ENCODE assay signal across 1 cellular context in the genomic region with DNA sequence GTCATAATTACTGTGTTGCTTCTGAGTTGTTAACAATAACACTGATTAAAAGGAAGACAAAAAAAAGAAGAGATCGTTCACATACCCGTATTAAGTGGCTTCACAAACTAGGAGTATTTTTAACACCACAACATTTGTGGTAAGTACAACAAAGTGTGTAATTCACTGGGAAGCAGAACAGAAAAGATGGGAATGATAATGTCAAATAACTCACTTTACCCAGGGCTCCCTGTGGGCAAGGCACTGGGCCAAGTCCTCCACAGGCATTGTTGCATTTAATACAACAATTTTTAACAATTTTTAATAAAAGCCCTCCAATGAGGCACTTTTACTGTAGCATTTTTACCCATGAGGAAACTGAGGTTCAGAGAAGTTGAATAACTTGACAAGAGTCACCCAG.
TF ChIP-seq lines count a peak whose summit lies in the region.

No MANE protein-coding gene starts in this region.

TF ChIP-seq in SK-N-SH treated with all-trans-retinoic acid at 6 μM for 48 hours, 23 proteins besides CTCF, POLR2A, EP300 and RAD21 (continued from another document):
- TF ChIP-seq, protein P1, sequence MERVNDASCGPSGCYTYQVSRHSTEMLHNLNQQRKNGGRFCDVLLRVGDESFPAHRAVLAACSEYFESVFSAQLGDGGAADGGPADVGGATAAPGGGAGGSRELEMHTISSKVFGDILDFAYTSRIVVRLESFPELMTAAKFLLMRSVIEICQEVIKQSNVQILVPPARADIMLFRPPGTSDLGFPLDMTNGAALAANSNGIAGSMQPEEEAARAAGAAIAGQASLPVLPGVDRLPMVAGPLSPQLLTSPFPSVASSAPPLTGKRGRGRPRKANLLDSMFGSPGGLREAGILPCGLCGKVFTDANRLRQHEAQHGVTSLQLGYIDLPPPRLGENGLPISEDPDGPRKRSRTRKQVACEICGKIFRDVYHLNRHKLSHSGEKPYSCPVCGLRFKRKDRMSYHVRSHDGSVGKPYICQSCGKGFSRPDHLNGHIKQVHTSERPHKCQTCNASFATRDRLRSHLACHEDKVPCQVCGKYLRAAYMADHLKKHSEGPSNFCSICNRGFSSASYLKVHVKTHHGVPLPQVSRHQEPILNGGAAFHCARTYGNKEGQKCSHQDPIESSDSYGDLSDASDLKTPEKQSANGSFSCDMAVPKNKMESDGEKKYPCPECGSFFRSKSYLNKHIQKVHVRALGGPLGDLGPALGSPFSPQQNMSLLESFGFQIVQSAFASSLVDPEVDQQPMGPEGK (CRISPR knock-in tag; IDR thresholded peaks at IDR 0.05; ENCODE audit: borderline replicate concordance), result no peak
- TF ChIP-seq, protein P2, sequence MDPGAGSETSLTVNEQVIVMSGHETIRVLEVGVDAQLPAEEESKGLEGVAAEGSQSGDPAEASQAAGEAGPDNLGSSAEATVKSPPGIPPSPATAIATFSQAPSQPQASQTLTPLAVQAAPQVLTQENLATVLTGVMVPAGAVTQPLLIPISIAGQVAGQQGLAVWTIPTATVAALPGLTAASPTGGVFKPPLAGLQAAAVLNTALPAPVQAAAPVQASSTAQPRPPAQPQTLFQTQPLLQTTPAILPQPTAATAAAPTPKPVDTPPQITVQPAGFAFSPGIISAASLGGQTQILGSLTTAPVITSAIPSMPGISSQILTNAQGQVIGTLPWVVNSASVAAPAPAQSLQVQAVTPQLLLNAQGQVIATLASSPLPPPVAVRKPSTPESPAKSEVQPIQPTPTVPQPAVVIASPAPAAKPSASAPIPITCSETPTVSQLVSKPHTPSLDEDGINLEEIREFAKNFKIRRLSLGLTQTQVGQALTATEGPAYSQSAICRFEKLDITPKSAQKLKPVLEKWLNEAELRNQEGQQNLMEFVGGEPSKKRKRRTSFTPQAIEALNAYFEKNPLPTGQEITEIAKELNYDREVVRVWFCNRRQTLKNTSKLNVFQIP (CRISPR knock-in tag; IDR thresholded peaks at IDR 0.05; ENCODE audit: borderline replicate concordance, low read depth), result no peak
- no peak for TF ChIP-seq ZNF565 (CRISPR knock-in tag; conservative IDR thresholded peaks at IDR 0.05; ENCODE audit: low read depth)
- TF ChIP-seq RARB (CRISPR knock-in tag; IDR thresholded peaks at IDR 0.05), result no peak
- no peak for TF ChIP-seq GLIS3 (CRISPR knock-in tag; IDR thresholded peaks at IDR 0.05)
- TF ChIP-seq ESRRG (CRISPR knock-in tag; IDR thresholded peaks at IDR 0.05), result no peak
- no peak for TF ChIP-seq ZFP30 (CRISPR knock-in tag; IDR thresholded peaks at IDR 0.05)
- no peak for TF ChIP-seq ARNTL (CRISPR knock-in tag; IDR thresholded peaks at IDR 0.05; ENCODE audit: borderline replicate concordance, low read depth)
- no peak for TF ChIP-seq BACH2 (CRISPR knock-in tag; IDR thresholded peaks at IDR 0.05; ENCODE audit: borderline replicate concordance)
- no peak for TF ChIP-seq ZC3H10 (CRISPR knock-in tag; IDR thresholded peaks at IDR 0.05)
- TF ChIP-seq, protein P3, sequence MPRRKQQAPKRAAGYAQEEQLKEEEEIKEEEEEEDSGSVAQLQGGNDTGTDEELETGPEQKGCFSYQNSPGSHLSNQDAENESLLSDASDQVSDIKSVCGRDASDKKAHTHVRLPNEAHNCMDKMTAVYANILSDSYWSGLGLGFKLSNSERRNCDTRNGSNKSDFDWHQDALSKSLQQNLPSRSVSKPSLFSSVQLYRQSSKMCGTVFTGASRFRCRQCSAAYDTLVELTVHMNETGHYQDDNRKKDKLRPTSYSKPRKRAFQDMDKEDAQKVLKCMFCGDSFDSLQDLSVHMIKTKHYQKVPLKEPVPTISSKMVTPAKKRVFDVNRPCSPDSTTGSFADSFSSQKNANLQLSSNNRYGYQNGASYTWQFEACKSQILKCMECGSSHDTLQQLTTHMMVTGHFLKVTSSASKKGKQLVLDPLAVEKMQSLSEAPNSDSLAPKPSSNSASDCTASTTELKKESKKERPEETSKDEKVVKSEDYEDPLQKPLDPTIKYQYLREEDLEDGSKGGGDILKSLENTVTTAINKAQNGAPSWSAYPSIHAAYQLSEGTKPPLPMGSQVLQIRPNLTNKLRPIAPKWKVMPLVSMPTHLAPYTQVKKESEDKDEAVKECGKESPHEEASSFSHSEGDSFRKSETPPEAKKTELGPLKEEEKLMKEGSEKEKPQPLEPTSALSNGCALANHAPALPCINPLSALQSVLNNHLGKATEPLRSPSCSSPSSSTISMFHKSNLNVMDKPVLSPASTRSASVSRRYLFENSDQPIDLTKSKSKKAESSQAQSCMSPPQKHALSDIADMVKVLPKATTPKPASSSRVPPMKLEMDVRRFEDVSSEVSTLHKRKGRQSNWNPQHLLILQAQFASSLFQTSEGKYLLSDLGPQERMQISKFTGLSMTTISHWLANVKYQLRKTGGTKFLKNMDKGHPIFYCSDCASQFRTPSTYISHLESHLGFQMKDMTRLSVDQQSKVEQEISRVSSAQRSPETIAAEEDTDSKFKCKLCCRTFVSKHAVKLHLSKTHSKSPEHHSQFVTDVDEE (CRISPR knock-in tag; IDR thresholded peaks at IDR 0.05), result no peak
- no peak for TF ChIP-seq ZFP3 (CRISPR knock-in tag; IDR thresholded peaks at IDR 0.05)
- no peak for TF ChIP-seq TOX (CRISPR knock-in tag; IDR thresholded peaks at IDR 0.05; ENCODE audit: borderline replicate concordance)
